Comparison of ENCODE assay signal across 1 cellular context in genomic region chr7:107294182-107294581, GRCh38.
TF ChIP-seq lines count a peak whose summit lies in the region.

No MANE protein-coding gene starts in this region.

TF ChIP-seq in SK-N-SH, 30 proteins besides CTCF, POLR2A, EP300 and RAD21 (continued from another document):
- TF ChIP-seq IRF3 (IDR thresholded peaks at IDR 0.05; ENCODE audit: low read depth, low read length) (no peak), TCF12 (IDR thresholded peaks at IDR 0.05) (0 out of 2 replicates have a peak, but pooled peaks have one; percentile 14), MEF2A (IDR thresholded peaks at IDR 0.05; ENCODE audit: borderline replicate concordance, low read depth) (no peak), SMC3 (IDR thresholded peaks at IDR 0.05; ENCODE audit: low read depth, low read length) (no peak), NFIC (IDR thresholded peaks at IDR 0.05; ENCODE audit: borderline replicate concordance) (no peak), REST (IDR thresholded peaks at IDR 0.05; ENCODE audit: low read depth, low read length) (no peak), SIN3A (IDR thresholded peaks at IDR 0.05; ENCODE audit: borderline replicate concordance, low read depth, low read length) (no peak), EZH2phosphoT487 (IDR thresholded peaks at IDR 0.05; ENCODE audit: borderline replicate concordance, low read depth) (no peak), RXRA (IDR thresholded peaks at IDR 0.05; ENCODE audit: borderline replicate concordance, low read depth) (no peak), YY1 (IDR thresholded peaks at IDR 0.05; ENCODE audit: low read depth) (no peak), TEAD4 (IDR thresholded peaks at IDR 0.05; ENCODE audit: borderline replicate concordance, insufficient read depth) (no peak), ELF1 (IDR thresholded peaks at IDR 0.05) (no peak), JUND (IDR thresholded peaks at IDR 0.05) (no peak), GABPA (IDR thresholded peaks at IDR 0.05; ENCODE audit: low read depth) (no peak), RFX5 (IDR thresholded peaks at IDR 0.05; ENCODE audit: low read length) (no peak), FOXJ3 (CRISPR knock-in tag; IDR thresholded peaks at IDR 0.05) (no peak), FOXM1 (IDR thresholded peaks at IDR 0.05; ENCODE audit: low read depth) (no peak), USF2 (IDR thresholded peaks at IDR 0.05; ENCODE audit: borderline replicate concordance, low read depth, low read length) (no peak), FOSL2 (IDR thresholded peaks at IDR 0.05; ENCODE audit: borderline replicate concordance, low read depth) (no peak), CHD2 (IDR thresholded peaks at IDR 0.05; ENCODE audit: low read length, partially characterized antibody) (peak; percentile 20), MAX (IDR thresholded peaks at IDR 0.05; ENCODE audit: low read depth) (no peak), PBX3 (IDR thresholded peaks at IDR 0.05) (no peak), NRF1 (IDR thresholded peaks at IDR 0.05; ENCODE audit: low read depth, low read length) (no peak), USF1 (IDR thresholded peaks at IDR 0.05; ENCODE audit: borderline replicate concordance, low read depth) (no peak), GATA2 (CRISPR knock-in tag; IDR thresholded peaks at IDR 0.05) (peak; percentile 39), TAF1 (IDR thresholded peaks at IDR 0.05; ENCODE audit: borderline replicate concordance, low read depth, low read length) (no peak), MXI1 (IDR thresholded peaks at IDR 0.05; ENCODE audit: low read depth, low read length) (no peak)
